In genomic region chr2:215530191-215530968, GRCh38 we compare ENCODE assay signal across 21 cellular contexts.
A peak's percentile ranks its signal among the peaks of the same experiment; 100 is the strongest.
DNase-seq lines count a peak whose midpoint lies in the region; ATAC-seq, FAIRE-seq and TF ChIP-seq lines count a peak whose summit lies in the region.
"Had no signal": no experiment of that assay in that cellular context is flagged by ENCODE, and none has a peak within 500 bp of the region (broad histone marks: within the 10 kb centered on the region; RNA-seq: fewer than 3 reads in every experiment).

No MANE protein-coding gene starts in this region.

- H3K4me2 ChIP-seq in HepG2 (ENCODE audit: low read depth, low read length) (no peak overlapping the region), K562 (ENCODE audit: insufficient read depth, low read length) (no peak overlapping the region), hepatocyte (no peak overlapping the region)
- H3K4me2 ChIP-seq: neural progenitor cell had no signal

- DNase-seq in HepG2 (ENCODE audit: low spot score) (no peak), right lobe of liver (no peak), K562 (ENCODE audit: extremely low read depth in 1 of 4, low spot score in 3 of 4) (no peak), hepatocyte (ENCODE audit: low spot score) (no peak), NCI-H2227 treated with DMSO at 0.1 percent for 48 hours (lab: John Stamatoyannopoulos, UW) (no peak), gastrocnemius medialis (no peak), dorsolateral prefrontal cortex (no peak)
- DNase-seq: activated CD8-positive, alpha-beta memory T cell treated with anti-CD3 and anti-CD28 coated beads for 24 hours; activated effector memory CD4-positive, alpha-beta T cell treated with Interleukin-2 at 50 U/mL for 16 hours; H7; hippocampal formation; lower lobe of right lung; NCI-H2081 treated with DMSO at 0.1 percent for 48 hours; NK-92 treated with Interleukin-12 subunit alpha and Interleukin-12 subunit beta, amount 100 ng/mL, for 24 hours; small intestine; WERI-Rb-1 had no signal

- H2AFZ ChIP-seq in HepG2 (ENCODE audit: low read length): no peak overlapping the region
- no peak overlapping the region for H2AFZ ChIP-seq in K562 (ENCODE audit: low read depth, low read length)
- H2AFZ ChIP-seq in hepatocyte: no peak overlapping the region
- H2AFZ ChIP-seq: neural progenitor cell had no signal

- BruUV-seq in HepG2 (replicated peaks; lab: Mats Ljungman, UMichigan) (no TSS peak), K562 (replicated peaks; lab: Mats Ljungman, UMichigan) (no TSS peak)

- CTCF ChIA-PET in HepG2 (lab: Yijun Ruan, JAX; ENCODE audit: low intra/inter-chr PET ratio, low total read pairs) (no interaction called here), K562 (lab: Yijun Ruan, JAX; ENCODE audit: low intra/inter-chr PET ratio) (no interaction called here)

- ATAC-seq in HepG2 (no peak), right lobe of liver (no peak), K562 (no peak), gastrocnemius medialis (no peak), HG03095 (IDR thresholded peaks at IDR 0.05; ENCODE audit: unreplicated experiment) (no peak)
- ATAC-seq: lower lobe of right lung had no signal

- H3K27ac ChIP-seq in HepG2 (ENCODE audit: extremely low read length, insufficient read depth, low read length) (no peak overlapping the region), right lobe of liver (no peak overlapping the region), K562 (ENCODE audit: extremely low read depth, low read depth, low read length) (no peak overlapping the region), hepatocyte (peak overlapping the region; percentile 60), gastrocnemius medialis (no peak overlapping the region), dorsolateral prefrontal cortex (no peak overlapping the region)
- H3K27ac ChIP-seq: cardiac muscle cell, lower lobe of right lung, neural progenitor cell, SK-N-MC, WERI-Rb-1 had no signal

- WGBS in HepG2 (ENCODE audit: low lambda C conversion rate): 79% methylated on average over 4 of the region's 4 CpGs
- WGBS in right lobe of liver (ENCODE audit: insufficient coverage, low coverage, low lambda C conversion rate, missing lambda C conversion rate): 79% methylated on average over 4 of the region's 4 CpGs
- WGBS in K562 (ENCODE audit: insufficient coverage, low coverage, missing lambda C conversion rate): 48% methylated on average over 4 of the region's 4 CpGs
- WGBS in hepatocyte (ENCODE audit: low lambda C conversion rate, missing lambda C conversion rate): 87% methylated on average over 4 of the region's 4 CpGs

- H3K36me3 ChIP-seq in HepG2 (replicated peaks in 1 of 2; ENCODE audit: control insufficient read depth in 1 of 2, insufficient read depth in 2 of 2, low read length in 2 of 2) (no peaks in the 10 kb centered on the region), right lobe of liver (no peaks in the 10 kb centered on the region), K562 (ENCODE audit: control insufficient read depth, insufficient read depth, low read length) (no peaks in the 10 kb centered on the region), hepatocyte (replicated peaks; ENCODE audit: insufficient read depth, low read depth) (no peaks in the 10 kb centered on the region), gastrocnemius medialis (no peaks in the 10 kb centered on the region)
- H3K36me3 ChIP-seq: cardiac muscle cell, lower lobe of right lung, neural progenitor cell, WERI-Rb-1 had no signal

- FAIRE-seq in HepG2 (lab: Jason Lieb, UNC) (no peak), K562 (lab: Jason Lieb, UNC) (no peak)
- FAIRE-seq: D721Med, small intestine had no signal

- H4K20me1 ChIP-seq in HepG2 (ENCODE audit: insufficient read depth, low read length): no peaks in the 10 kb centered on the region
- H4K20me1 ChIP-seq in K562 (replicated peaks; ENCODE audit: control insufficient read depth, insufficient read depth, low read length): no peaks in the 10 kb centered on the region
- no peaks in the 10 kb centered on the region for H4K20me1 ChIP-seq in hepatocyte (ENCODE audit: insufficient read depth, poor library complexity, severe bottlenecking)

- TF ChIP-seq POLR2A in HepG2 (IDR thresholded peaks at IDR 0.05; ENCODE audit: insufficient read depth in 1 of 2, low read depth in 2 of 2, low read length in 2 of 2) (no peak), right lobe of liver (IDR thresholded peaks at IDR 0.05) (no peak), K562 (conservative IDR thresholded peaks at IDR 0.05) (no peak), gastrocnemius medialis (IDR thresholded peaks at IDR 0.05) (no peak)

- no peak overlapping the region for H3K4me3 ChIP-seq in HepG2 (replicated peaks in 1 of 3; ENCODE audit: insufficient read depth in 1 of 3, low read depth in 2 of 3, low read length in 3 of 3)
- H3K4me3 ChIP-seq in right lobe of liver: no peak overlapping the region
- no peak overlapping the region for H3K4me3 ChIP-seq in K562
- no peak overlapping the region for H3K4me3 ChIP-seq in hepatocyte
- no peak overlapping the region for H3K4me3 ChIP-seq in gastrocnemius medialis
- H3K4me3 ChIP-seq in dorsolateral prefrontal cortex: no peak overlapping the region
- H3K4me3 ChIP-seq: cardiac muscle cell, lower lobe of right lung, neural progenitor cell, SK-N-MC had no signal

- no peaks in the 10 kb centered on the region for H3K79me2 ChIP-seq in HepG2 (ENCODE audit: insufficient read depth, low read length)
- H3K79me2 ChIP-seq in K562 (ENCODE audit: control insufficient read depth, insufficient read depth, low read length): no peaks in the 10 kb centered on the region
- no peaks in the 10 kb centered on the region for H3K79me2 ChIP-seq in hepatocyte

- POLR2A ChIA-PET in HepG2 (lab: Yijun Ruan, JAX) (no interaction called here), K562 (lab: Yijun Ruan, JAX) (no interaction called here)

- TF ChIP-seq EP300 in HepG2 (IDR thresholded peaks at IDR 0.05; ENCODE audit: low read depth in 2 of 2, low read length in 2 of 2) (no peak), HepG2 (CRISPR knock-in tag; IDR thresholded peaks at IDR 0.05; ENCODE audit: borderline replicate concordance) (no peak), K562 (IDR thresholded peaks at IDR 0.05; ENCODE audit: low read length) (no peak)

- H3K9me1 ChIP-seq in K562 (ENCODE audit: control insufficient read depth, insufficient read depth, low read length): no peaks in the 10 kb centered on the region

- H3K9me2 ChIP-seq in hepatocyte (replicated peaks; ENCODE audit: insufficient read depth): no peaks in the 10 kb centered on the region

- intact Hi-C loops in HepG2 (cut with micrococcal nuclease; ENCODE audit: unreplicated experiment): no loop called here
- intact Hi-C loops in right lobe of liver (cut with DNase I): no loop called here
- intact Hi-C loops in K562 (cut with micrococcal nuclease): no loop called here
- intact Hi-C loops in gastrocnemius medialis (cut with DNase I; ENCODE audit: low total_unique reads): no loop called here
- intact Hi-C loops in dorsolateral prefrontal cortex (cut with DNase I): no loop called here

- in situ Hi-C loops in HepG2 (cut with HindIII; ENCODE audit: extremely low pct_ligation_motif_present, low pct_unique_long_range_greater_than_20kb): no loop called here
- in situ Hi-C loops in K562 (cut with MboI): no loop called here
- in situ Hi-C loops in gastrocnemius medialis (cut with MboI; ENCODE audit: low sequenced_read_pairs in 4 of 4): no loop called here

- no peak overlapping the region for H3K9ac ChIP-seq in HepG2 (ENCODE audit: insufficient read depth, low read depth, low read length)
- no peak overlapping the region for H3K9ac ChIP-seq in K562 (ENCODE audit: insufficient read depth in 1 of 2, low read depth in 2 of 2, low read length in 2 of 2)
- H3K9ac ChIP-seq: neural progenitor cell had no signal

- no peak for TF ChIP-seq CTCF in HepG2 (CRISPR knock-in tag; IDR thresholded peaks at IDR 0.05)
- TF ChIP-seq CTCF in right lobe of liver (IDR thresholded peaks at IDR 0.05): no peak
- TF ChIP-seq CTCF in K562 (IDR thresholded peaks at IDR 0.05 in 2 of 3, conservative IDR thresholded peaks at IDR 0.05 in 1 of 3; ENCODE audit: insufficient read depth in 2 of 3, low read depth in 1 of 3, low read length in 3 of 3): no peak
- no peak for TF ChIP-seq CTCF in hepatocyte (IDR thresholded peaks at IDR 0.05; ENCODE audit: poor library complexity)
- no peak for TF ChIP-seq CTCF in gastrocnemius medialis (IDR thresholded peaks at IDR 0.05 in 4 of 5, conservative IDR thresholded peaks at IDR 0.05 in 1 of 5)
- TF ChIP-seq CTCF in dorsolateral prefrontal cortex (IDR thresholded peaks at IDR 0.05 in 54 of 56, conservative IDR thresholded peaks at IDR 0.05 in 2 of 56; ENCODE audit: low read depth in 1 of 56, partially characterized antibody in 56 of 56): no peak

- H3K4me1 ChIP-seq in HepG2 (ENCODE audit: insufficient read depth, low read length) (peaks cover 36% of the 10 kb centered on the region), right lobe of liver (no peaks in the 10 kb centered on the region), K562 (replicated peaks in 1 of 2; ENCODE audit: control insufficient read depth in 2 of 2, insufficient read depth in 2 of 2, low read length in 2 of 2) (no peaks in the 10 kb centered on the region; a peak in 1 of 5 replicates), hepatocyte (ENCODE audit: insufficient read depth) (peaks cover 5% of the 10 kb centered on the region), gastrocnemius medialis (no peaks in the 10 kb centered on the region)
- H3K4me1 ChIP-seq: lower lobe of right lung, neural progenitor cell had no signal

- H3K27me3 ChIP-seq in HepG2 (ENCODE audit: control insufficient read depth in 1 of 2, insufficient read depth in 2 of 2, low read length in 2 of 2): no peaks in the 10 kb centered on the region
- no peaks in the 10 kb centered on the region for H3K27me3 ChIP-seq in right lobe of liver
- no peaks in the 10 kb centered on the region for H3K27me3 ChIP-seq in K562 (ENCODE audit: control insufficient read depth in 2 of 2, insufficient read depth in 2 of 2, low read length in 2 of 2)
- no peaks in the 10 kb centered on the region for H3K27me3 ChIP-seq in hepatocyte
- H3K27me3 ChIP-seq in gastrocnemius medialis: no peaks in the 10 kb centered on the region
- no peaks in the 10 kb centered on the region for H3K27me3 ChIP-seq in dorsolateral prefrontal cortex
- H3K27me3 ChIP-seq: cardiac muscle cell, neural progenitor cell had no signal

- H3K9me3 ChIP-seq in HepG2 (ENCODE audit: low read length) (peaks cover 21% of the 10 kb centered on the region), right lobe of liver (no peaks in the 10 kb centered on the region), K562 (replicated peaks; ENCODE audit: control insufficient read depth, insufficient read depth, low read depth, low read length) (no peaks in the 10 kb centered on the region), hepatocyte (ENCODE audit: low read depth) (no peaks in the 10 kb centered on the region), gastrocnemius medialis (no peaks in the 10 kb centered on the region)

- TF ChIP-seq RAD21 in HepG2 (CRISPR knock-in tag; IDR thresholded peaks at IDR 0.05): no peak
- no peak for TF ChIP-seq RAD21 in K562 (CRISPR knock-in tag; conservative IDR thresholded peaks at IDR 0.05 in 1 of 2, IDR thresholded peaks at IDR 0.05 in 1 of 2)

TF ChIP-seq in HepG2, 621 proteins besides CTCF, POLR2A, EP300 and RAD21 (continues in another document):
- TF ChIP-seq SMAD1 (CRISPR knock-in tag; IDR thresholded peaks at IDR 0.05; ENCODE audit: borderline replicate concordance, low read depth) (no peak), ZNF501 (CRISPR knock-in tag; IDR thresholded peaks at IDR 0.05) (no peak)

TF ChIP-seq in K562, 482 proteins besides CTCF, POLR2A, EP300 and RAD21 (continues in another document):
- peak; percentile 75 for TF ChIP-seq MAFK (IDR thresholded peaks at IDR 0.05; ENCODE audit: low read length)
- TF ChIP-seq MAFG (tag; conservative IDR thresholded peaks at IDR 0.05): peak; percentile 74

Comparison
In these comparisons a context has a peak if more than half of its experiments do, and no peak if none do; other contexts are left out.
1. Of the 241 proteins assayed by ChIP-seq in both HepG2 and K562: peak only in HepG2: none; only in K562: MAFG; in both: MAFF and MAFK; in neither: 238.